Comparison of ENCODE assay signal across 21 cellular contexts in genomic region chr2:9280204-9280603, GRCh38.
A peak's percentile ranks its signal among the peaks of the same experiment; 100 is the strongest.
DNase-seq lines count a peak whose midpoint lies in the region; ATAC-seq and TF ChIP-seq lines count a peak whose summit lies in the region.
"Had no signal": no experiment of that assay in that cellular context is flagged by ENCODE, and none has a peak within 500 bp of the region (broad histone marks: within the 10 kb centered on the region; RNA-seq: fewer than 3 reads in every experiment).

No MANE protein-coding gene starts in this region.

- H2AFZ ChIP-seq in neural progenitor cell (replicated peaks) = no peak overlapping the region

- no peaks in the 10 kb centered on the region for H3F3A ChIP-seq in neural progenitor cell (ENCODE audit: low read depth)

- intact Hi-C loops in Panc1 (cut with micrococcal nuclease; ENCODE audit: unreplicated experiment) = loop anchor here (10.0 kb wide), 1 partner anchor 135 kb away; no protein-coding TSS in a partner anchor

- in situ Hi-C loops in Panc1 (cut with HindIII; ENCODE audit: low pct_unique_long_range_greater_than_20kb, low sequenced_read_pairs) = no loop called here

- POLR2A ChIA-PET in Panc1 (lab: Charles Lee) = no interaction called here

- no peaks in the 10 kb centered on the region for H3K27me3 Mint-ChIP-seq in neural progenitor cell (ENCODE audit: insufficient read depth, low read depth)

- H3K79me2 ChIP-seq in neural progenitor cell (ENCODE audit: low read depth) = peaks cover 30% of the 10 kb centered on the region

- H3K36me3 ChIP-seq in Panc1 (ENCODE audit: control insufficient read depth, insufficient read depth, low read length) = peaks cover 5% of the 10 kb centered on the region; the same call in 1 of the 2 replicates
- no peaks in the 10 kb centered on the region for H3K36me3 ChIP-seq in neural progenitor cell

- H3K4me1 Mint-ChIP-seq in neural progenitor cell = peaks cover 21% of the 10 kb centered on the region
- H3K4me1 Mint-ChIP-seq: CD8-positive, alpha-beta memory T cell; T-helper 17 cell had no signal

- ATAC-seq in Panc1 = no peak
- no peak for ATAC-seq in HG03342 (IDR thresholded peaks at IDR 0.05; ENCODE audit: unreplicated experiment)
- ATAC-seq: T-helper 17 cell had no signal

- peak; percentile 21 for DNase-seq in NCI-H1092 treated with DMSO at 0.1 percent for 48 hours (lab: John Stamatoyannopoulos, UW)
- no peak for DNase-seq in NCI-H1092 (lab: John Stamatoyannopoulos, UW)
- DNase-seq in NCI-H2107 treated with DMSO at 0.1 percent for 48 hours (lab: John Stamatoyannopoulos, UW; ENCODE audit: unreplicated experiment) = peak; percentile 91
- no peak for DNase-seq in Panc1 (ENCODE audit: low read depth, low spot score)
- DNase-seq in neural progenitor cell (ENCODE audit: low spot score) = no peak
- no peak for DNase-seq in mucosa of gallbladder (ENCODE audit: low spot score)
- no peak for DNase-seq in GM19238 (ENCODE audit: insufficient read length, low spot score)
- DNase-seq: 8988T; CD8-positive, alpha-beta memory T cell; DND-41; GDM1; IMR-90; Karpas-422; MG63; NCI-H1436 treated with DMSO at 0.1 percent for 48 hours; NCI-H2227 treated with DMSO at 0.1 percent for 48 hours; NCI-H526; NK-92 treated with Interleukin-12 subunit alpha and Interleukin-12 subunit beta, amount 100 ng/mL, for 24 hours; RPMI8226; T-helper 17 cell had no signal

- CTCF ChIA-PET in Panc1 (lab: Charles Lee) = interaction anchor here (0.7 kb wide), 1 partner anchor 275 kb away, joined by 7 read pairs; no protein-coding TSS in a partner anchor

- no peak overlapping the region for H3K4me2 ChIP-seq in neural progenitor cell

- peaks cover 43% of the 10 kb centered on the region for H4K20me1 ChIP-seq in neural progenitor cell (ENCODE audit: low read depth)

- H3K9me3 ChIP-seq in Panc1 (ENCODE audit: control insufficient read depth, insufficient read depth, low read depth, low read length) (no peaks in the 10 kb centered on the region), neural progenitor cell (ENCODE audit: low read depth) (no peaks in the 10 kb centered on the region)
- H3K9me3 ChIP-seq: MG63 had no signal

- H3K27ac Mint-ChIP-seq in neural progenitor cell = peak overlapping the region; percentile 50
- H3K27ac Mint-ChIP-seq: T-helper 17 cell had no signal

- no peak overlapping the region for H3K4me3 ChIP-seq in Panc1 (ENCODE audit: low read depth in 2 of 2, low read length in 2 of 2)
- H3K4me3 ChIP-seq in neural progenitor cell = no peak overlapping the region
- H3K4me3 ChIP-seq: MG63 had no signal

- H3K36me3 Mint-ChIP-seq in neural progenitor cell = peaks cover 24% of the 10 kb centered on the region
- H3K36me3 Mint-ChIP-seq: CD8-positive, alpha-beta memory T cell had no signal

- BruUV-seq in Panc1 (replicated peaks; lab: Mats Ljungman, UMichigan) = no TSS peak

- TF ChIP-seq CTCF in Panc1 (IDR thresholded peaks at IDR 0.05) (no peak), neural progenitor cell (IDR thresholded peaks at IDR 0.05) (no peak)

- no peak overlapping the region for H3K4me3 Mint-ChIP-seq in neural progenitor cell
- H3K4me3 Mint-ChIP-seq: CD8-positive, alpha-beta memory T cell; T-helper 17 cell had no signal

- no peaks in the 10 kb centered on the region for H3K27me3 ChIP-seq in Panc1 (ENCODE audit: control insufficient read depth, insufficient read depth, low read length)
- no peaks in the 10 kb centered on the region for H3K27me3 ChIP-seq in neural progenitor cell
- H3K27me3 ChIP-seq: MG63 had no signal

- H3K4me1 ChIP-seq in Panc1 (ENCODE audit: control insufficient read depth, insufficient read depth, low read length) (peaks cover 97% of the 10 kb centered on the region), neural progenitor cell (peaks cover 2% of the 10 kb centered on the region)

- no peak overlapping the region for H3K9ac ChIP-seq in neural progenitor cell

- peak overlapping the region; percentile 67 for H3K27ac ChIP-seq in Panc1 (ENCODE audit: low read length)
- no peak overlapping the region for H3K27ac ChIP-seq in neural progenitor cell

- H3K9me3 Mint-ChIP-seq in neural progenitor cell = no peaks in the 10 kb centered on the region
- H3K9me3 Mint-ChIP-seq: CD8-positive, alpha-beta memory T cell had no signal

Comparison
In these comparisons a context has a peak if more than half of its experiments do, and no peak if none do; other contexts are left out.
1. DNase-seq: peak in NCI-H1092 treated with DMSO at 0.1 percent for 48 hours (single experiment) and NCI-H2107 treated with DMSO at 0.1 percent for 48 hours (single experiment); none in NCI-H1092 (single experiment), Panc1 (single experiment), neural progenitor cell (single experiment), mucosa of gallbladder (single experiment) and GM19238 (single experiment).